Comparison of ENCODE assay signal across 9 cellular contexts in the genomic region with DNA sequence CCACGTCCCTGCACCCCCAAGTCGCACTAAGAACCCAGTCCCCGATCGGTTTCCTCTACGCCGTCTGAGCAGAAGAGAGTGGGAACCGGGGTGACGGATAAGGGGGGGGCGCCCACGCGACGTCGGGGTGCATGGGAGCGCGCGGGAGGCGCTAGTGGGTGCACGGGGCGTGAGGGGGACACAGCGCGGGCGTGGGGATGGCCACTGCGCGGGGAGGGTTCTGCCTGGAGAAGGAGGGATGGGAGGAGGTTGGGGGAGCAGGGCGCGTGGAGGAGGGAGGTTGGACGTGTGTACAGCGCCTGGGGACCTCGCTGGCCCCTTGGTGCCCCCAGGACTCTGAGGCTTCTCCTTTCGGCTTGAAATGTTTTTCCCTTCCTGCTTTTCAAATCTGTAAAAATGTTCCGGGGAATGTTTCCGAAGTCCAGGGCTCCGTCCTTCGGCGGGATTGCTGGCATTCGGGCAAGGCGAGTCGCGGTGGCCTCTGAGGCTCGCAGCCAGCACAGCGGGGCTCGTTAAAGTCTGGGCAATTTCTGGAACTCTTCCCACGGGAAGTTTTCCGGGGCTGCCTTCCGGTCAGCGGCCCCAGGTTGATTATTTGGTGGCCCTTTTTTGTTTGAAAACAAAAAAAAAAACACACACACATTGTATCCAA. TPM values are rescaled to one million over a fixed set of nuclear protein-coding genes. Genes with fewer than 3 reads are reported as not detected.
DNase-seq lines count a peak whose midpoint lies in the region; TF ChIP-seq lines count a peak whose summit lies in the region.
"Had no signal": no experiment of that assay in that cellular context is flagged by ENCODE, and none has a peak within 500 bp of the region (broad histone marks: within the 10 kb centered on the region; RNA-seq: fewer than 3 reads in every experiment).

No MANE protein-coding gene starts in this region.

- H3K36me3 Mint-ChIP-seq in Calu3 (ENCODE audit: insufficient read depth, unreplicated experiment) = no peaks in the 10 kb centered on the region

- H3K27me3 ChIP-seq in ascending aorta = peaks cover 33% of the 10 kb centered on the region
- H3K27me3 ChIP-seq in mesenchymal stem cell (ENCODE audit: control insufficient read depth in 1 of 2, insufficient read depth in 1 of 2, low read length in 2 of 2) = peaks cover 89 to 93% of the 10 kb centered on the region in 2 experiments

- no peak overlapping the region for H3K4ac ChIP-seq in mesenchymal stem cell (ENCODE audit: low read depth in 1 of 2, low read length in 2 of 2)

- H2AK5ac ChIP-seq in mesenchymal stem cell (ENCODE audit: low read length, severe bottlenecking) = no peak overlapping the region

- H4K8ac ChIP-seq in mesenchymal stem cell (ENCODE audit: low read length) = no peak overlapping the region

- no peak overlapping the region for H4K91ac ChIP-seq in mesenchymal stem cell (ENCODE audit: low read length)

- H3K27me3 Mint-ChIP-seq in Calu3 (ENCODE audit: unreplicated experiment) = peaks cover 32% of the 10 kb centered on the region

- H3K27ac Mint-ChIP-seq in Calu3 (ENCODE audit: unreplicated experiment) = no peak overlapping the region
- H3K27ac Mint-ChIP-seq: activated T-helper 1 cell treated with anti-CD3 and anti-CD28 coated beads, Interleukin-12 subunit alpha, Interleukin-12 subunit beta, Interleukin-2, Interleukin-4 antibody, amounts not matched to agents 30 ng/mL and 10 ng/mL and 1 ng/mL, durations not matched to agents 14 hours and 24 hours and 36 hours had no signal

- no peaks in the 10 kb centered on the region for H3K79me1 ChIP-seq in mesenchymal stem cell (replicated peaks; ENCODE audit: low read length, poor library complexity, severe bottlenecking)

- H2BK5ac ChIP-seq in mesenchymal stem cell (ENCODE audit: low read depth, low read length, poor library complexity, severe bottlenecking) = no peak overlapping the region

- H3K9ac ChIP-seq in mesenchymal stem cell (ENCODE audit: low read length) = no peak overlapping the region

- H3K9me3 Mint-ChIP-seq in Calu3 (ENCODE audit: low read depth, unreplicated experiment) = no peaks in the 10 kb centered on the region
- H3K9me3 Mint-ChIP-seq: activated T-helper 1 cell treated with anti-CD3 and anti-CD28 coated beads, Interleukin-12 subunit alpha, Interleukin-12 subunit beta, Interleukin-2, Interleukin-4 antibody, amounts not matched to agents 30 ng/mL and 10 ng/mL and 1 ng/mL, durations not matched to agents 14 hours and 24 hours and 36 hours had no signal

- no peak overlapping the region for H3K14ac ChIP-seq in mesenchymal stem cell (ENCODE audit: low read length in 2 of 2)

- no TSS peak for BruUV-seq in Calu3 (replicated peaks; lab: Mats Ljungman, UMichigan)

- peak overlapping the region; percentile 25 for H3K4me2 ChIP-seq in mesenchymal stem cell (ENCODE audit: low read length, poor library complexity, severe bottlenecking)

- H2BK12ac ChIP-seq in mesenchymal stem cell (ENCODE audit: low read length in 2 of 2) = no peak overlapping the region

- H3K36me3 ChIP-seq in ascending aorta (no peaks in the 10 kb centered on the region), mesenchymal stem cell (ENCODE audit: control insufficient read depth in 1 of 2, insufficient read depth in 2 of 2, low read depth in 1 of 2, low read length in 2 of 2) (no peaks in the 10 kb centered on the region)

- H2BK15ac ChIP-seq in mesenchymal stem cell (ENCODE audit: low read depth, poor library complexity, severe bottlenecking) = no peak overlapping the region

- H2AFZ ChIP-seq in mesenchymal stem cell (ENCODE audit: low read depth, low read length) = no peak overlapping the region

- CTCF ChIA-PET in Calu3 (lab: Charles Lee) = no interaction called here

- WGBS in mesenchymal stem cell = 4% methylated on average over 44 of the region's 46 CpGs

- H3K4me1 Mint-ChIP-seq in Calu3 (ENCODE audit: low read depth, unreplicated experiment) = no peaks in the 10 kb centered on the region

- H3K18ac ChIP-seq in mesenchymal stem cell (ENCODE audit: low read depth in 1 of 2, low read length in 2 of 2) = no peak overlapping the region

- H3K4me1 ChIP-seq in ascending aorta = peaks cover 7 to 9% of the 10 kb centered on the region in 2 donors
- H3K4me1 ChIP-seq in mesenchymal stem cell (ENCODE audit: control insufficient read depth, insufficient read depth, low read depth, low read length) = peaks cover 12% of the 10 kb centered on the region

- peak overlapping the region in 1 of 2 experiments; percentile 96 for H3K23ac ChIP-seq in mesenchymal stem cell (ENCODE audit: low read length in 2 of 2)

- no peak for TF ChIP-seq CTCF in ascending aorta (IDR thresholded peaks at IDR 0.05)
- TF ChIP-seq CTCF in Calu3 (IDR thresholded peaks at IDR 0.05; ENCODE audit: unreplicated experiment) = no peak

- no peaks in the 10 kb centered on the region for H3K9me3 ChIP-seq in ascending aorta
- H3K9me3 ChIP-seq in mesenchymal stem cell (ENCODE audit: control insufficient read depth, low read length) = peaks cover 6% of the 10 kb centered on the region

- H2BK120ac ChIP-seq in mesenchymal stem cell (ENCODE audit: low read depth, low read length) = no peak overlapping the region

- H3K4me3 ChIP-seq in ascending aorta (peak overlapping the region; percentile 25 to 48), mesenchymal stem cell (ENCODE audit: insufficient read depth in 1 of 2, low read depth in 1 of 2, low read length in 2 of 2) (peak overlapping the region in 1 of 2 experiments; percentile 40)

- DNase-seq in NCI-H510A (lab: John Stamatoyannopoulos, UW) (peak; percentile 17), NCI-H510A treated with DMSO at 0.1 percent for 48 hours (lab: John Stamatoyannopoulos, UW) (no peak), ascending aorta (ENCODE audit: low spot score in 2 of 2) (no peak), mesenchymal stem cell (no peak), substantia nigra (lab: John Stamatoyannopoulos, UW) (peak in 9 of 49 donors; percentile 16 to 47 (median 29)), Calu3 (no peak), DMS114 treated with DMSO at 0.1 percent for 48 hours (lab: John Stamatoyannopoulos, UW; ENCODE audit: unreplicated experiment) (no peak)
- DNase-seq in stimulated activated CD4-positive, alpha-beta T cell treated with anti-CD3 and anti-CD28 coated beads, Interleukin-4, amount 100 ng/mL, for 24 hours = no peak

- intact Hi-C loops in ascending aorta (cut with DNase I) (no loop called here), Calu3 (cut with micrococcal nuclease; ENCODE audit: unreplicated experiment) (no loop called here)

- H3K27ac ChIP-seq in ascending aorta = no peak overlapping the region
- H3K27ac ChIP-seq in mesenchymal stem cell (ENCODE audit: low read length, poor library complexity, severe bottlenecking) = no peak overlapping the region
- H3K27ac ChIP-seq in substantia nigra (ENCODE audit: low read depth, low read length, poor library complexity, severe bottlenecking) = peak overlapping the region; percentile 86

- H3K4me3 Mint-ChIP-seq in Calu3 (ENCODE audit: low read depth, unreplicated experiment) = no peak overlapping the region
- H3K4me3 Mint-ChIP-seq: activated T-helper 1 cell treated with anti-CD3 and anti-CD28 coated beads, Interleukin-12 subunit alpha, Interleukin-12 subunit beta, Interleukin-2, Interleukin-4 antibody, amounts not matched to agents 30 ng/mL and 10 ng/mL and 1 ng/mL, durations not matched to agents 14 hours and 24 hours and 36 hours had no signal

RNA-seq across cellular contexts. Expression of gene RNF220, which starts 13.1 kb away (rescaled TPM):
- 54.8 TPM for total RNA-seq in ascending aorta
- polyA plus RNA-seq in mesenchymal stem cell (2013, experiment 1 of 2) = 54.2 TPM
- polyA plus RNA-seq in mesenchymal stem cell (2013, experiment 2 of 2) = 50.2 TPM
- total RNA-seq in Calu3 (2022) = 65.7 and 68.7 TPM in 2 replicates
